In the genomic region with DNA sequence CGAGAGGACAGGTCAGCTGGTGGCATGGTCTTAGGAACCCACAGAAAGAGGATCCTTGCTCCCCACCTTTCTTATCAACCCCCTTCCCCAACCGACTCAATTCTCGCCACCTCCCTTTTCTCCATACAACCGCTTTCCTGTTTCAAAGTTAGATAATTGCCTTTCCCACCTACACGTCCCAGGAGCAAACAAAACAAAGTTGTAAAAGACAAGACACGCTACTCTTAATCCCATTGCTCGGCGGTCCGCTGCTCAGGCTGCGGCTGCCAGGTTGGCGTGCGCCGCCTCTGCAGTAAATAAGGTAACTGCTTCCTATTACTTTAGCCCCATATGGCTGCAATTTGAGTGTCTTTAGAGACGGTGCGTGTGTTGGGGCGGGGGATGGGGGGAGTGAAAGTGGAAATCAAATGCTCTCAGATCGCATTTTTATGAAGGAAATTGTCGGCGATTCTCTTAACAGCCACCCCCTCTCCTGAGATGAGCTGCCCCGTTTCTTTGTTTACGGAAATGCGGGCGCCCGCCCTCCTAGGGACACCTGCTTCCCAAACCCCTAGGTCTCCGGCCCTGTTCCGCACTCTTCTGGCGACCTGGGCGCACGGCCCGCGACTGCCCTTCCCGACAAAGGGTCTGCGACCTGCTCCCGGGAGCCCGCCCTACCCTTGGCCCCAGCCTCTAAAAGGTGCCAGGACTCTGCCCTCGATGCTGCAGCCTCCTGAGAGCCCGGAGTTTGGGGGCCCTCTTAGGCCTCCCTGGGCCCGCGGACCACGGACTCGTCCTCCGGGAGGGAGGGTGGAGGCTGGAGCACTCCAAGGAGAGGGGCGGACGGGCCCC, we compare ENCODE assay signal across 8 cellular contexts. TPM values are rescaled to one million over a fixed set of nuclear protein-coding genes. Genes with fewer than 3 reads are reported as not detected.
DNase-seq lines count a peak whose midpoint lies in the region; TF ChIP-seq lines count a peak whose summit lies in the region.

No MANE protein-coding gene starts in this region.

- DNase-seq in activated T-cell treated with anti-CD3 and anti-CD28 coated beads, Interleukin-2, amount 50 U/mL, for 1 hour, result peak; percentile 57
- no peak for DNase-seq in activated T-cell treated with anti-CD3 and anti-CD28 coated beads for 4 hours
- DNase-seq in NCI-H2227 (lab: John Stamatoyannopoulos, UW; ENCODE audit: unreplicated experiment), result peak; percentile 87
- DNase-seq in activated naive CD4-positive, alpha-beta T cell treated with anti-CD3 and anti-CD28 coated beads, Interleukin-2, amount 50 U/mL, for 16 hours, result peak; percentile 63
- DNase-seq in mesothelial cell of epicardium (ENCODE audit: low spot score in 2 of 2, unreplicated experiment in 2 of 2), result peak in 1 of 2 experiments; percentile 53
- DNase-seq in 8988T, result no peak
- no peak for DNase-seq in globus pallidus (ENCODE audit: low spot score)
- DNase-seq in SHP77 treated with DMSO at 0.1 percent for 48 hours (lab: John Stamatoyannopoulos, UW), result no peak

- no peaks in the 10 kb centered on the region for H3K36me3 Mint-ChIP-seq in mesothelial cell of epicardium

- peaks cover 27% of the 10 kb centered on the region for H3K4me1 Mint-ChIP-seq in mesothelial cell of epicardium

- H3K27me3 Mint-ChIP-seq in mesothelial cell of epicardium (ENCODE audit: low read depth), result peaks cover 74% of the 10 kb centered on the region

- H3K27ac Mint-ChIP-seq in mesothelial cell of epicardium, result peak overlapping the region; percentile 58

- peak overlapping the region; percentile 39 for H3K4me3 Mint-ChIP-seq in mesothelial cell of epicardium

- no peak for TF ChIP-seq CTCF in mesothelial cell of epicardium (IDR thresholded peaks at IDR 0.05; ENCODE audit: unreplicated experiment)

- no peaks in the 10 kb centered on the region for H3K9me3 Mint-ChIP-seq in mesothelial cell of epicardium

RNA-seq across cellular contexts. Expression of gene CBX8, which starts 3.7 kb away (rescaled TPM):
- total RNA-seq in mesothelial cell of epicardium, result 15.5 to 18.6 TPM (median 16.3 TPM) in 3 replicates

RNA-seq across cellular contexts. Expression of gene CBX2, which starts 22.6 kb away (rescaled TPM):
- 47.1 to 49.7 TPM (median 48.6 TPM) in 3 replicates for total RNA-seq in mesothelial cell of epicardium

RNA-seq across cellular contexts. Expression of gene CBX4, which starts 38.7 kb away (rescaled TPM):
- total RNA-seq in mesothelial cell of epicardium, result 30.8 to 35.0 TPM (median 32.1 TPM) in 3 replicates

Comparison
In these comparisons a context has a peak if more than half of its experiments do, and no peak if none do; other contexts are left out.
1. DNase-seq: peak in activated T-cell treated with anti-CD3 and anti-CD28 coated beads, Interleukin-2, amount 50 U/mL, for 1 hour (single experiment), NCI-H2227 (single experiment) and activated naive CD4-positive, alpha-beta T cell treated with anti-CD3 and anti-CD28 coated beads, Interleukin-2, amount 50 U/mL, for 16 hours (single experiment); none in activated T-cell treated with anti-CD3 and anti-CD28 coated beads for 4 hours (single experiment), 8988T (single experiment), globus pallidus (single experiment) and SHP77 treated with DMSO at 0.1 percent for 48 hours (single experiment).